ENCODE assay signal across 10 cellular contexts in the genomic region with DNA sequence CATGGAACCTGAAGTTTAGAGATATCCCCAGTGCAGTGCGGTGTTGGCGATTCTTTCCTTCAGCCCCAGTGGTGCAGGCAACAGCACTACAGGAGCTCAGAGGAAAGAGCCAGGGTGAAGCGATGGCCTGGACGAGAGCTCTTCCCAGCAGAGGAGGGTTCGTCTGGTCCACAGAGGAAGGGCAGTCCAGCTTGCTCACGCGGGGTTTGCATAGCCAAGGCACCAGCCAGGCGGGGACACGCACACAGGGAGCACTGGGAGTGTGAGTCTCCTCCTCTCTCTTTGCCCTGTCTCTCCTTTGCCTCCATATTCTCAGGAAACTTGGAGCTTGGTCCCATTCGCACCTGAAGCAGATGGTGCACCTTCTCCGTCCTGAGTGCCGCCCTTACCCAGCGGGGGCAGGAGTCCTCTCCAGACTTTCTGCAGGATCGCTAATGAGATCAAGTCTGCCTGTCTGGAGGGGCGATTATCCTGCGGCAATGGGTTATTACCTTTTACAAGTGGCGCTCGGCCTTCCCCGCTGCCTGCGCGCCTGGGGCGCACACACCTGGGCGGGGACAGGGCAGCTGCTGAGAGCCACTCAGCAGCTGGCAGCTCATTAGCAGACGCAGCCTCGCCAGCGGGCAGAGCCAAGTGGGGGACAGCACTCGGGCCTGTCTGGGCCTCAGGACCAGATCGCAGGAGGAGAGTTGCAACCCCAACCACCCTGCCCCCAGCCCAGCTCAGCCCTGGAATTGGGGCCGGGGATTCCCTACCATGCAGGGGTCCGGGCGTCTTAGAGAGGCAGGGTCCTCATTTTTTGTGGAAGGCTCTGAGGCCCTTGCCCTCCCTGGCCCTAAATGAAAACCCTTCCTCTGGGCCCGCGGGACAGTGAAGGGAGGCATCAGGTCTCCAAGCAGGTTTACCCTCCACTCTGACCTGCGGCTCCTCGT.
DNase-seq lines count a peak whose midpoint lies in the region; ATAC-seq and TF ChIP-seq lines count a peak whose summit lies in the region.
"Had no signal": no experiment of that assay in that cellular context is flagged by ENCODE, and none has a peak within 500 bp of the region (broad histone marks: within the 10 kb centered on the region; RNA-seq: fewer than 3 reads in every experiment).

No MANE protein-coding gene starts in this region.

- H3K4me3 ChIP-seq in OCI-LY7 (ENCODE audit: low read depth, low read length, poor library complexity, severe bottlenecking) = no peak overlapping the region

- CTCF ChIA-PET in OCI-LY7 (lab: Charles Lee; ENCODE audit: unreplicated experiment) = no interaction called here

- no peaks in the 10 kb centered on the region for H3K9me3 ChIP-seq in OCI-LY7 (ENCODE audit: low read length)

- intact Hi-C loops in OCI-LY7 (cut with micrococcal nuclease; ENCODE audit: unreplicated experiment) = no loop called here

- H3K4me1 Mint-ChIP-seq in naive thymus-derived CD8-positive, alpha-beta T cell = peaks cover 36 to 84% (median 81%) of the 10 kb centered on the region in 4 donors
- peaks cover 25% of the 10 kb centered on the region for H3K4me1 Mint-ChIP-seq in type B pancreatic cell (ENCODE audit: unreplicated experiment)

- no peaks in the 10 kb centered on the region for H3K79me2 ChIP-seq in OCI-LY7 (ENCODE audit: insufficient read depth, low read depth, low read length)

- no peaks in the 10 kb centered on the region for H3K27me3 Mint-ChIP-seq in naive thymus-derived CD8-positive, alpha-beta T cell
- no peaks in the 10 kb centered on the region for H3K27me3 Mint-ChIP-seq in type B pancreatic cell

- H3K9me3 Mint-ChIP-seq in naive thymus-derived CD8-positive, alpha-beta T cell = no peaks in the 10 kb centered on the region
- no peaks in the 10 kb centered on the region for H3K9me3 Mint-ChIP-seq in type B pancreatic cell

- peak overlapping the region in 6 of 10 donors; percentile 10 to 82 (median 24) for H3K27ac Mint-ChIP-seq in naive thymus-derived CD8-positive, alpha-beta T cell
- H3K27ac Mint-ChIP-seq in type B pancreatic cell = no peak overlapping the region

- H3K36me3 ChIP-seq in OCI-LY7 (ENCODE audit: insufficient read depth, low read length) = no peaks in the 10 kb centered on the region

- peak overlapping the region; percentile 47; the same call in 1 of the 2 replicates for H2AFZ ChIP-seq in OCI-LY7 (ENCODE audit: low read length)

- peak overlapping the region in 1 of 10 donors; percentile 22 for H3K4me3 Mint-ChIP-seq in naive thymus-derived CD8-positive, alpha-beta T cell
- no peak overlapping the region for H3K4me3 Mint-ChIP-seq in type B pancreatic cell

- ATAC-seq in naive thymus-derived CD8-positive, alpha-beta T cell = no peak
- ATAC-seq in GM21423 (IDR thresholded peaks at IDR 0.05; ENCODE audit: unreplicated experiment) = no peak

- H3K9me2 ChIP-seq in OCI-LY7 (ENCODE audit: insufficient read depth, low read length) = no peaks in the 10 kb centered on the region

- TF ChIP-seq CTCF in OCI-LY7 (conservative IDR thresholded peaks at IDR 0.05; ENCODE audit: low read length) = no peak
- TF ChIP-seq CTCF in type B pancreatic cell (conservative IDR thresholded peaks at IDR 0.05) = no peak

- DNase-seq in SHP77 (lab: John Stamatoyannopoulos, UW) = peak; percentile 15 to 45
- no peak for DNase-seq in SHP77 treated with DMSO at 0.1 percent for 48 hours (lab: John Stamatoyannopoulos, UW)
- peak; percentile 22 for DNase-seq in NCI-H128 (lab: John Stamatoyannopoulos, UW; ENCODE audit: unreplicated experiment)
- no peak for DNase-seq in OCI-LY7 (ENCODE audit: low spot score)
- DNase-seq in naive thymus-derived CD8-positive, alpha-beta T cell = no peak
- no peak for DNase-seq in type B pancreatic cell (ENCODE audit: extremely low spot score, unreplicated experiment)
- DNase-seq in NCI-H1930 (lab: John Stamatoyannopoulos, UW) = no peak
- DNase-seq: activated naive CD4-positive, alpha-beta T cell treated with Interleukin-2 at 50 U/mL for 16 hours; cerebellar nuclear complex had no signal

- POLR2A ChIA-PET in OCI-LY7 (lab: Charles Lee) = no interaction called here
- POLR2A ChIA-PET in naive thymus-derived CD8-positive, alpha-beta T cell (lab: Charles Lee) = interaction anchor here (0.8 to 2.3 kb wide), 7 partner anchors 8 to 29 kb away, joined by 3 to 7 read pairs (median 6); no protein-coding TSS in a partner anchor

- BruUV-seq in OCI-LY7 (replicated peaks; lab: Mats Ljungman, UMichigan) = no TSS peak

- H3K4me2 ChIP-seq in OCI-LY7 (ENCODE audit: low read length) = peak overlapping the region; percentile 52; the same call in 1 of the 2 replicates

- no peaks in the 10 kb centered on the region for H4K20me1 ChIP-seq in OCI-LY7 (ENCODE audit: insufficient read depth, low read length)

- H3K27ac ChIP-seq in OCI-LY7 (ENCODE audit: low read depth, low read length, poor library complexity, severe bottlenecking) = no peak overlapping the region

- no peaks in the 10 kb centered on the region for H3K4me1 ChIP-seq in OCI-LY7 (ENCODE audit: insufficient read depth, low read length, poor library complexity, severe bottlenecking)

- H3K36me3 Mint-ChIP-seq in naive thymus-derived CD8-positive, alpha-beta T cell = no peaks in the 10 kb centered on the region
- no peaks in the 10 kb centered on the region for H3K36me3 Mint-ChIP-seq in type B pancreatic cell

Comparison
In these comparisons a context has a peak if more than half of its experiments do, and no peak if none do; other contexts are left out.
1. DNase-seq: peak in SHP77 (2 of 2) and NCI-H128 (single experiment); none in SHP77 treated with DMSO at 0.1 percent for 48 hours (single experiment), OCI-LY7 (single experiment), naive thymus-derived CD8-positive, alpha-beta T cell (0 of 10), type B pancreatic cell (single experiment) and NCI-H1930 (0 of 2).